In the genomic region with DNA sequence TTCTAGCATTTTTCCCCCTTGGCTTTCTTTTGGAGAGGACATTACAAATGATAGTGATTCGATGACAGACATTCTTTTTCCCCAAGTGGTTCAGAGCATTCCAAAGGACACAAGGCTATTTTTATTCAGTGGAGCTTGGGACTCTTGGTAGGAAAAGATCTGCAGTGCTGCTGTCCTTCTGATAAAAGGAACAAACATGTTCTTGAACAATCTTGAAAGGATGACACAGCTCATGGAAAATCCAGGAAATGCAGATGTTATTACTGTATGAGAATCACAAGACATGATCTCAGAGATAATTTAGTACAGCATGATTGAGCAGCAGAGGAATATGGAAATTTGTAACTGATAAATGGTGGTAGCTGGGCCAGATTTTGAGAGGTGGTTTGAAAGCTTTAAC, we compare ENCODE assay signal across 10 cellular contexts.
DNase-seq lines count a peak whose midpoint lies in the region; ATAC-seq and TF ChIP-seq lines count a peak whose summit lies in the region.
"Had no signal": no experiment of that assay in that cellular context is flagged by ENCODE, and none has a peak within 500 bp of the region (broad histone marks: within the 10 kb centered on the region; RNA-seq: fewer than 3 reads in every experiment).

No MANE protein-coding gene starts in this region.

- no peaks in the 10 kb centered on the region for H3K9me3 ChIP-seq in breast epithelium
- H3K9me3 ChIP-seq in thyroid gland, result no peaks in the 10 kb centered on the region
- no peaks in the 10 kb centered on the region for H3K9me3 ChIP-seq in CD8-positive, alpha-beta T cell (ENCODE audit: low read length)

- TF ChIP-seq POLR2A in breast epithelium (IDR thresholded peaks at IDR 0.05) (no peak), thyroid gland (IDR thresholded peaks at IDR 0.05) (no peak)

- POLR2A ChIA-PET in CD8-positive, alpha-beta T cell (lab: Charles Lee), result no interaction called here

- intact Hi-C loops in breast epithelium (cut with DNase I; ENCODE audit: low total_unique reads) (no loop called here), thyroid gland (cut with DNase I) (loop anchor here (5.0 kb wide), 1 partner anchor 179 kb away; no protein-coding TSS in a partner anchor)
- intact Hi-C loops in CD8-positive, alpha-beta T cell (cut with DNase I, micrococcal nuclease), result loop anchor here in 1 of 2 experiments (5.0 kb wide), 2 partner anchors 179 to 1339 kb away; no protein-coding TSS in a partner anchor

- CTCF ChIA-PET in CD8-positive, alpha-beta T cell (lab: Charles Lee), result interaction anchor here (3.9 kb wide), 1 partner anchor 494 kb away, joined by 47 read pairs; no protein-coding TSS in a partner anchor

- H3K36me3 ChIP-seq in breast epithelium (no peaks in the 10 kb centered on the region), thyroid gland (no peaks in the 10 kb centered on the region)
- H3K36me3 ChIP-seq in CD8-positive, alpha-beta T cell (ENCODE audit: insufficient read depth, low read length), result no peaks in the 10 kb centered on the region

- H3K27ac ChIP-seq in breast epithelium, result peak overlapping the region; percentile 52 to 76
- H3K27ac ChIP-seq in thyroid gland, result peak overlapping the region in 2 of 3 donors; percentile 8 to 54
- no peak overlapping the region for H3K27ac ChIP-seq in CD8-positive, alpha-beta T cell (ENCODE audit: low read depth, low read length)

- H3K27ac Mint-ChIP-seq in CD8-positive, alpha-beta T cell, result no peak overlapping the region

- TF ChIP-seq CTCF in breast epithelium (IDR thresholded peaks at IDR 0.05), result no peak
- TF ChIP-seq CTCF in thyroid gland (IDR thresholded peaks at IDR 0.05), result no peak
- TF ChIP-seq CTCF in CD8-positive, alpha-beta T cell (IDR thresholded peaks at IDR 0.05), result no peak

- H3K4me1 Mint-ChIP-seq in CD8-positive, alpha-beta T cell (ENCODE audit: low read depth), result peaks cover 13% of the 10 kb centered on the region

- ATAC-seq in CD8-positive, alpha-beta T cell, result no peak
- no peak for ATAC-seq in HG03469 (IDR thresholded peaks at IDR 0.05; ENCODE audit: unreplicated experiment)

- 29 to 38% methylated on average over 1 of the region's 1 CpG for WGBS in thyroid gland, 2 donors

- no peaks in the 10 kb centered on the region for H3K27me3 ChIP-seq in breast epithelium
- no peaks in the 10 kb centered on the region for H3K27me3 ChIP-seq in thyroid gland
- no peaks in the 10 kb centered on the region for H3K27me3 ChIP-seq in CD8-positive, alpha-beta T cell (ENCODE audit: insufficient read depth, low read length)

- H3K4me3 ChIP-seq in breast epithelium (no peak overlapping the region), thyroid gland (replicated peaks in 1 of 3) (no peak overlapping the region)
- H3K4me3 ChIP-seq in CD8-positive, alpha-beta T cell (ENCODE audit: low read depth, low read length), result no peak overlapping the region
- H3K4me3 ChIP-seq: lung had no signal

- H3K4me1 ChIP-seq in breast epithelium (peaks cover 0 to 3% of the 10 kb centered on the region in 2 donors), thyroid gland (peaks cover 0 to 5% of the 10 kb centered on the region in 2 donors)
- H3K4me1 ChIP-seq in CD8-positive, alpha-beta T cell (ENCODE audit: insufficient read depth, low read length), result peaks cover 6% of the 10 kb centered on the region

- peak; percentile 62 for DNase-seq in NCI-H526 treated with DMSO at 0.1 percent for 48 hours (lab: John Stamatoyannopoulos, UW)
- DNase-seq in breast epithelium (ENCODE audit: low spot score in 2 of 2), result no peak
- DNase-seq in hepatic stellate cell (ENCODE audit: low spot score), result peak; percentile 25
- DNase-seq in thyroid gland, result no peak
- DNase-seq in CD8-positive, alpha-beta T cell, result no peak
- no peak for DNase-seq in kidney glomerular epithelial cell (lab: John Stamatoyannopoulos, UW)
- DNase-seq: MV-4-11, RPMI8226 had no signal

- no peak overlapping the region for H3K4me3 Mint-ChIP-seq in CD8-positive, alpha-beta T cell

- no peaks in the 10 kb centered on the region for H3K27me3 Mint-ChIP-seq in CD8-positive, alpha-beta T cell (ENCODE audit: low read depth)

- H3K9me3 Mint-ChIP-seq in CD8-positive, alpha-beta T cell, result no peaks in the 10 kb centered on the region

- H3K36me3 Mint-ChIP-seq in CD8-positive, alpha-beta T cell, result no peaks in the 10 kb centered on the region

Comparison
In these comparisons a context has a peak if more than half of its experiments do, and no peak if none do; other contexts are left out.
1. DNase-seq: peak in NCI-H526 treated with DMSO at 0.1 percent for 48 hours (single experiment) and hepatic stellate cell (single experiment); none in breast epithelium (0 of 2), thyroid gland (0 of 2), CD8-positive, alpha-beta T cell (0 of 7) and kidney glomerular epithelial cell (single experiment).